33 cellular contexts compared by ENCODE assay signal in the genomic region with DNA sequence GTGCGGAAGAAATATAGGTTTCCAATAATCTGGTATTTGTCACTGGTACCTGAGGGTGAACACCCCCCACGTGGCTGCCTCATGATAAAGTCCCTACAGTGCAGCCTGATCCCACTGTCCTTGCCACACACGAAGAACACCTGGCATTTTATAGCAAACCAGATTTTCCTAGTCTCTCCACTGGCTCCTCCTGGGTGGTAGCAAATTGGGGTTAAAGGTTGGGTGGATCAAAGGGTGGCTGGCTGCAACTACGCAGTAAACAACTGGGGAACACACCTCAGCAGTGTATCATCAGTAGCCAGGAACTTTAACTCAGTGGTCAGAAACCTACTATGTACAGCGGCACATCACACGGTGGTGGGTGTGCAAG. TPM values are rescaled to one million over a fixed set of nuclear protein-coding genes. Genes with fewer than 3 reads are reported as not detected.
DNase-seq lines count a peak whose midpoint lies in the region; ATAC-seq, FAIRE-seq and TF ChIP-seq lines count a peak whose summit lies in the region.
"Had no signal": no experiment of that assay in that cellular context is flagged by ENCODE, and none has a peak within 500 bp of the region (broad histone marks: within the 10 kb centered on the region; RNA-seq: fewer than 3 reads in every experiment).

No MANE protein-coding gene starts in this region.

- H3K27me3 Mint-ChIP-seq in activated naive CD4-positive, alpha-beta T cell treated with anti-CD3 and anti-CD28 coated beads, Interleukin-2, amount 10 ng/mL, durations not matched to agents 7 days and 5 days, result no peaks in the 10 kb centered on the region
- H3K27me3 Mint-ChIP-seq: natural killer cell treated with Interleukin-12 subunit alpha and Interleukin-12 subunit beta and Interleukin-15 and Interleukin-18, amount 100 ng/mL, for 72 hours had no signal

- H3K4me3 ChIP-seq in right cardiac atrium (ENCODE audit: low read length) (no peak overlapping the region), heart left ventricle (no peak overlapping the region), GM12878 (no peak overlapping the region), right lobe of liver (no peak overlapping the region)
- H3K4me3 ChIP-seq: breast epithelium, esophagus squamous epithelium, HAP-1, left lung, skin epidermis, stomach, tibial nerve had no signal

- RAD21 ChIA-PET in GM12878 (lab: Charles Lee; ENCODE audit: unreplicated experiment), result no interaction called here

- in situ Hi-C loops in GM12878 (cut with MboI), result no loop called here

- no peak overlapping the region for H3K4me2 ChIP-seq in GM12878 (ENCODE audit: control insufficient read depth, insufficient read depth)

- TF ChIP-seq EP300 in GM12878 (IDR thresholded peaks at IDR 0.05; ENCODE audit: borderline replicate concordance in 1 of 2, control insufficient read depth in 1 of 2, low read depth in 2 of 2, low read length in 2 of 2), result no peak

- H3K4me1 ChIP-seq in right cardiac atrium (ENCODE audit: control insufficient read depth, insufficient read depth, low read length) (peaks cover 3% of the 10 kb centered on the region), heart left ventricle (peaks cover 0 to 44% (median 22%) of the 10 kb centered on the region in 12 donors), GM12878 (ENCODE audit: control insufficient read depth, insufficient read depth, low read length) (peaks cover 37% of the 10 kb centered on the region), right lobe of liver (peaks cover 0 to 7% (median 0%) of the 10 kb centered on the region in 4 donors)
- H3K4me1 ChIP-seq: breast epithelium, left lung had no signal

- no peak for TF ChIP-seq CTCF in heart left ventricle (IDR thresholded peaks at IDR 0.05)
- no peak for TF ChIP-seq CTCF in GM12878 (IDR thresholded peaks at IDR 0.05 in 2 of 3, conservative IDR thresholded peaks at IDR 0.05 in 1 of 3; ENCODE audit: control insufficient read depth in 2 of 3, extremely low read depth in 1 of 3, insufficient read depth in 1 of 3, low read depth in 3 of 3, low read length in 3 of 3)
- TF ChIP-seq CTCF in right lobe of liver (IDR thresholded peaks at IDR 0.05), result no peak

- H3K27me3 ChIP-seq in right cardiac atrium (ENCODE audit: control insufficient read depth, insufficient read depth) (no peaks in the 10 kb centered on the region), heart left ventricle (no peaks in the 10 kb centered on the region), GM12878 (replicated peaks in 1 of 2; ENCODE audit: control insufficient read depth in 2 of 2, insufficient read depth in 2 of 2, low read length in 1 of 2) (no peaks in the 10 kb centered on the region), right lobe of liver (no peaks in the 10 kb centered on the region)
- H3K27me3 ChIP-seq: BE2C, breast epithelium, esophagus squamous epithelium, left lung, stomach, tibial nerve had no signal

- SMC1A ChIA-PET in GM12878 (lab: Charles Lee; ENCODE audit: uncharacterized antibody, unreplicated experiment), result no interaction called here

- H3K36me3 ChIP-seq in heart left ventricle, result peaks cover 0 to 50% (median 36%) of the 10 kb centered on the region in 9 donors
- peaks cover 8 to 29% of the 10 kb centered on the region in 2 experiments for H3K36me3 ChIP-seq in GM12878 (ENCODE audit: control insufficient read depth in 2 of 2, insufficient read depth in 2 of 2, low read length in 1 of 2)
- peaks cover 0 to 13% (median 2%) of the 10 kb centered on the region in 4 donors for H3K36me3 ChIP-seq in right lobe of liver
- H3K36me3 ChIP-seq: breast epithelium had no signal

- H3K36me3 Mint-ChIP-seq in activated naive CD4-positive, alpha-beta T cell treated with anti-CD3 and anti-CD28 coated beads, Interleukin-2, amount 10 ng/mL, durations not matched to agents 7 days and 5 days, result peaks cover 37% of the 10 kb centered on the region
- H3K36me3 Mint-ChIP-seq: natural killer cell treated with Interleukin-12 subunit alpha and Interleukin-12 subunit beta and Interleukin-15 and Interleukin-18, amount 100 ng/mL, for 72 hours had no signal

- H3K4me1 Mint-ChIP-seq in activated naive CD4-positive, alpha-beta T cell treated with anti-CD3 and anti-CD28 coated beads, Interleukin-2, amount 10 ng/mL, durations not matched to agents 7 days and 5 days, result peaks cover 36% of the 10 kb centered on the region

- POLR2A ChIA-PET in GM12878 (lab: Charles Lee), result interaction anchor here (0.5 kb wide), 1 partner anchor 464 kb away, joined by 4 read pairs; no protein-coding TSS in a partner anchor

- no peaks in the 10 kb centered on the region for H3K9me3 Mint-ChIP-seq in activated naive CD4-positive, alpha-beta T cell treated with anti-CD3 and anti-CD28 coated beads, Interleukin-2, amount 10 ng/mL, durations not matched to agents 7 days and 5 days
- H3K9me3 Mint-ChIP-seq: activated T-helper 1 cell treated with anti-CD3 and anti-CD28 coated beads, Interleukin-12 subunit alpha, Interleukin-12 subunit beta, Interleukin-2, Interleukin-4 antibody, amounts not matched to agents 30 ng/mL and 10 ng/mL and 1 ng/mL, durations not matched to agents 14 hours and 24 hours and 36 hours; mesothelial cell of epicardium; natural killer cell treated with Interleukin-12 subunit alpha and Interleukin-12 subunit beta and Interleukin-15 and Interleukin-18, amount 100 ng/mL, for 72 hours had no signal

- no peaks in the 10 kb centered on the region for H3K9me3 ChIP-seq in right cardiac atrium (ENCODE audit: control insufficient read depth, low read length)
- H3K9me3 ChIP-seq in heart left ventricle, result no peaks in the 10 kb centered on the region
- H3K9me3 ChIP-seq in GM12878 (replicated peaks; ENCODE audit: control insufficient read depth, insufficient read depth, low read length), result no peaks in the 10 kb centered on the region
- H3K9me3 ChIP-seq in right lobe of liver, result no peaks in the 10 kb centered on the region
- H3K9me3 ChIP-seq: BE2C, breast epithelium, esophagus squamous epithelium, HAP-1, left lung, stomach, tibial nerve had no signal

- peak overlapping the region; percentile 23 for H3K27ac ChIP-seq in right cardiac atrium (ENCODE audit: low read length)
- peak overlapping the region in 2 of 12 donors; percentile 26 to 65 for H3K27ac ChIP-seq in heart left ventricle
- H3K27ac ChIP-seq in GM12878 (ENCODE audit: control insufficient read depth, insufficient read depth), result peak overlapping the region; percentile 24
- H3K27ac ChIP-seq in right lobe of liver, result peak overlapping the region in 2 of 3 donors; percentile 16 to 24
- H3K27ac ChIP-seq: left lung, stomach, tibial nerve, VCaP had no signal

- FAIRE-seq in GM12878 (lab: Jason Lieb, UNC), result no peak
- FAIRE-seq: colon, frontal cortex had no signal

- CTCF ChIA-PET in GM12878 (lab: Yijun Ruan, JAX), result no interaction called here
- CTCF ChIA-PET in activated naive CD4-positive, alpha-beta T cell treated with anti-CD3 and anti-CD28 coated beads, Interleukin-2, amount 10 ng/mL, durations not matched to agents 7 days and 5 days (lab: Charles Lee), result no interaction called here

- no peak for DNase-seq in right cardiac atrium
- no peak for DNase-seq in heart left ventricle
- DNase-seq in GM12878 (ENCODE audit: low read depth, low spot score), result no peak
- DNase-seq in right lobe of liver, result no peak
- DNase-seq in activated naive CD4-positive, alpha-beta T cell treated with anti-CD3 and anti-CD28 coated beads, Interleukin-2, amount 10 ng/mL, durations not matched to agents 7 days and 5 days, result no peak
- DNase-seq in stimulated activated CD4-positive, alpha-beta T cell treated with anti-CD3 and anti-CD28 coated beads, Interleukin-4, amount 100 ng/mL, for 4 hours, result no peak
- no peak for DNase-seq in NCI-H2081 (lab: John Stamatoyannopoulos, UW)
- DNase-seq: activated CD4-positive, alpha-beta T cell treated with anti-CD3 and anti-CD28 coated beads, Interleukin-2, amount 50 U/mL, for 4 hours; activated naive CD4-positive, alpha-beta T cell treated with anti-CD3 and anti-CD28 coated beads, Interleukin-2, amount 50 U/mL, for 16 hours; amygdala; BE2C; DMS153; esophagus squamous epithelium; hypothalamus; left lung; NCI-H1436; NCI-H2107; NCI-H446; NCI-H82; stimulated activated CD8-positive, alpha-beta memory T cell treated with anti-CD3 and anti-CD28 coated beads, Interleukin-4, amount 100 ng/mL, for 48 hours; stomach; T-helper 9 cell had no signal

- H3K79me2 ChIP-seq in GM12878 (ENCODE audit: control insufficient read depth, insufficient read depth, low read length), result peaks cover 37% of the 10 kb centered on the region

- no TSS peak for BruUV-seq in GM12878 (replicated peaks; lab: Mats Ljungman, UMichigan)

- H3K9ac ChIP-seq in GM12878 (ENCODE audit: control insufficient read depth, insufficient read depth, low read length), result no peak overlapping the region

- TF ChIP-seq RAD21 in GM12878 (IDR thresholded peaks at IDR 0.05; ENCODE audit: insufficient read depth, low read depth, low read length), result no peak

- no peak for TF ChIP-seq POLR2A in heart left ventricle (IDR thresholded peaks at IDR 0.05)
- TF ChIP-seq POLR2A in GM12878 (IDR thresholded peaks at IDR 0.05; ENCODE audit: low read depth, low read length), result no peak
- TF ChIP-seq POLR2A in right lobe of liver (IDR thresholded peaks at IDR 0.05), result no peak

- no peak overlapping the region for H3K4me3 Mint-ChIP-seq in activated naive CD4-positive, alpha-beta T cell treated with anti-CD3 and anti-CD28 coated beads, Interleukin-2, amount 10 ng/mL, durations not matched to agents 7 days and 5 days
- H3K4me3 Mint-ChIP-seq: mesothelial cell of epicardium; natural killer cell treated with Interleukin-12 subunit alpha and Interleukin-12 subunit beta and Interleukin-15 and Interleukin-18, amount 100 ng/mL, for 72 hours had no signal

- H2AFZ ChIP-seq in GM12878 (ENCODE audit: control insufficient read depth, low read depth, low read length), result no peak overlapping the region

- H3K27ac Mint-ChIP-seq in activated naive CD4-positive, alpha-beta T cell treated with anti-CD3 and anti-CD28 coated beads, Interleukin-2, amount 10 ng/mL, durations not matched to agents 7 days and 5 days, result no peak overlapping the region
- H3K27ac Mint-ChIP-seq: activated T-helper 1 cell treated with anti-CD3 and anti-CD28 coated beads, Interleukin-12 subunit alpha, Interleukin-12 subunit beta, Interleukin-2, Interleukin-4 antibody, amounts not matched to agents 30 ng/mL and 10 ng/mL and 1 ng/mL, durations not matched to agents 14 hours and 24 hours and 36 hours; natural killer cell treated with Interleukin-12 subunit alpha and Interleukin-12 subunit beta and Interleukin-15 and Interleukin-18, amount 100 ng/mL, for 72 hours had no signal

- H4K20me1 ChIP-seq in GM12878 (ENCODE audit: control insufficient read depth, insufficient read depth), result no peaks in the 10 kb centered on the region

- no peak for ATAC-seq in right cardiac atrium
- no peak for ATAC-seq in heart left ventricle
- no peak for ATAC-seq in GM12878
- peak; percentile 91 to 95 (median 93) for ATAC-seq in right lobe of liver
- ATAC-seq in activated CD4-positive, CD25-positive, alpha-beta regulatory T cell treated with anti-CD3 and anti-CD28 coated beads, Interleukin-2, amount 50 U/mL, for 24 hours, result no peak
- ATAC-seq: left lung; natural killer cell treated with Interleukin-12 subunit alpha and Interleukin-12 subunit beta and Interleukin-15 and Interleukin-18, amount 100 ng/mL, for 72 hours had no signal

- intact Hi-C loops in right cardiac atrium (cut with DNase I), result no loop called here
- intact Hi-C loops in heart left ventricle (cut with DNase I), result no loop called here
- intact Hi-C loops in GM12878 (cut with micrococcal nuclease; ENCODE audit: unreplicated experiment), result no loop called here
- intact Hi-C loops in right lobe of liver (cut with DNase I), result no loop called here

- WGBS in right cardiac atrium, result 93% methylated on average over 6 of the region's 6 CpGs
- WGBS in heart left ventricle, 4 donors, result 85 to 96% (median 88%) methylated on average over 2 to 6 of the region's 6 CpGs
- 96% methylated on average over 6 of the region's 6 CpGs for WGBS in GM12878 (ENCODE audit: insufficient coverage, insufficient replicate concordance, low lambda C conversion rate, missing lambda C conversion rate)
- 22% methylated on average over 5 of the region's 6 CpGs for WGBS in right lobe of liver (ENCODE audit: insufficient coverage, low coverage, low lambda C conversion rate, missing lambda C conversion rate)

RNA-seq across cellular contexts. Expression of gene SEPHS1, which starts 10.3 kb away (rescaled TPM):
- total RNA-seq in right cardiac atrium (10 to 100 TPM; 31.8 to 38.3 (median 36.3) TPM), heart left ventricle (10 to 100 TPM; 27.5 to 36.7 (median 31.1) TPM), GM12878 (2014; rRNA removed) (39.6 and 47.9 TPM in 2 replicates), GM12878 (2014; rRNA removed; fragmentation: Illumina TruSeq; extraction: Trizol) (49.5 and 50.5 TPM in 2 replicates), GM12878 (2021) (55.6 and 59.8 TPM in 2 replicates), right lobe of liver (10 to 100 TPM; 25.4 to 32.1 (median 29.3) TPM)
- polyA plus RNA-seq in right cardiac atrium (24.2 TPM), heart left ventricle (10 to 100 TPM; 14.6 to 32.8 TPM), GM12878 (2011; rRNA removed) (66.8 and 76.4 TPM in 2 replicates), GM12878 (2014; fragmentation: Illumina TruSeq; extraction: Trizol) (85.4 and 93.4 TPM in 2 replicates), GM12878 (2014; fragmentation: Nextera tagmentation; extraction: Ambion mirVana) (10 to 100 TPM; 14.7 to 20.8 TPM), GM12878 (2014; rRNA removed) (51.7 and 60.8 TPM in 2 replicates), GM12878 (2016; fragmentation: Nextera tagmentation; extraction: Ambion mirVana) (10 to 100 TPM; 36.8 to 46.4 TPM)
- total RNA-seq in GM12878 (2013; cell fraction: nucleolus; rRNA removed), result 16.8 and 18.2 TPM in 2 replicates
- polyA plus RNA-seq in GM12878 (2011; ENCODE audit: low read depth), result 10.0 TPM
- polyA plus RNA-seq in GM12878 (2011; cell fraction: cytosol; rRNA removed), result 42.0 and 46.6 TPM in 2 replicates
- polyA plus RNA-seq in GM12878 (2011; cell fraction: nucleus; rRNA removed), result 24.2 and 26.5 TPM in 2 replicates
- 18.2 and 23.6 TPM in 2 replicates for polyA plus RNA-seq in GM12878 (2012)
- 54.3 and 71.2 TPM in 2 replicates for polyA minus RNA-seq in GM12878 (2011; rRNA and poly(A)+ RNA removed)
- 17.3 and 19.4 TPM in 2 replicates for polyA minus RNA-seq in GM12878 (2011; cell fraction: cytosol; rRNA and poly(A)+ RNA removed)
- 7.1 and 12.3 TPM in 2 replicates for polyA minus RNA-seq in GM12878 (2011; cell fraction: nucleus; rRNA and poly(A)+ RNA removed)

RNA-seq across cellular contexts. Expression of gene PHYH, which starts 37.9 kb away (rescaled TPM):
- total RNA-seq in right cardiac atrium (10 to 100 TPM; 70.7 to 94.9 (median 88.9) TPM), heart left ventricle (100 to 1,000 TPM in 7 of 9 donors, 10 to 100 TPM in 2; 70.9 to 181 (median 157) TPM), GM12878 (2014; rRNA removed) (4.5 and 4.7 TPM in 2 replicates), GM12878 (2014; rRNA removed; fragmentation: Illumina TruSeq; extraction: Trizol) (3.2 and 4.1 TPM in 2 replicates), GM12878 (2021) (4.6 and 4.8 TPM in 2 replicates), right lobe of liver (100 to 1,000 TPM in 5 of 6 experiments, 10 to 100 TPM in 1; 76.8 to 204 (median 141) TPM)
- polyA plus RNA-seq in right cardiac atrium (138 TPM), heart left ventricle (100 to 1,000 TPM in 1 of 2 donors, 10 to 100 TPM in 1; 58.1 to 124 TPM), GM12878 (2011; rRNA removed) (3.2 and 4.6 TPM in 2 replicates), GM12878 (2014; fragmentation: Illumina TruSeq; extraction: Trizol) (4.6 and 5.2 TPM in 2 replicates), GM12878 (2014; fragmentation: Nextera tagmentation; extraction: Ambion mirVana) (1 to 10 TPM; 5.8 to 8.4 TPM), GM12878 (2014; rRNA removed) (3.7 and 4.7 TPM in 2 replicates), GM12878 (2016; fragmentation: Nextera tagmentation; extraction: Ambion mirVana) (10 to 100 TPM in 1 of 2 experiments, 1 to 10 TPM in 1; 7.5 to 10.3 TPM)
- total RNA-seq in GM12878 (2013; cell fraction: nucleolus; rRNA removed), result 2.6 and 3.0 TPM in 2 replicates
- 1.6 TPM for polyA plus RNA-seq in GM12878 (2011; ENCODE audit: low read depth)
- polyA plus RNA-seq in GM12878 (2011; cell fraction: cytosol; rRNA removed), result 2.8 and 3.3 TPM in 2 replicates
- 1.7 and 2.5 TPM in 2 replicates for polyA plus RNA-seq in GM12878 (2011; cell fraction: nucleus; rRNA removed)
- polyA plus RNA-seq in GM12878 (2012), result 3.7 and 5.3 TPM in 2 replicates
- polyA minus RNA-seq in GM12878 (2011; rRNA and poly(A)+ RNA removed), result 1.5 and 1.9 TPM in 2 replicates
- polyA minus RNA-seq in GM12878 (2011; cell fraction: cytosol; rRNA and poly(A)+ RNA removed), result 0.94 TPM in 1 of 2 replicates, not detected in the other
- polyA minus RNA-seq in GM12878 (2011; cell fraction: nucleus; rRNA and poly(A)+ RNA removed), result 0.85 and 1.5 TPM in 2 replicates

Comparison
In these comparisons a context has a peak if more than half of its experiments do, and no peak if none do; other contexts are left out.
1. ATAC-seq: peak in right lobe of liver (4 of 4); none in right cardiac atrium (0 of 2), heart left ventricle (0 of 4), GM12878 (single experiment) and activated CD4-positive, CD25-positive, alpha-beta regulatory T cell treated with anti-CD3 and anti-CD28 coated beads, Interleukin-2, amount 50 U/mL, for 24 hours (0 of 2).
2. RNA of gene PHYH, which starts 37.9 kb away (total RNA-seq): 70.9 to 181 TPM in heart left ventricle, 76.8 to 204 TPM in right lobe of liver and 70.7 to 94.9 TPM in right cardiac atrium; 2.6 to 4.8 TPM in GM12878; every median in the first group is over 10 times any median in the second.